27 cellular contexts compared by ENCODE assay signal in the genomic region with DNA sequence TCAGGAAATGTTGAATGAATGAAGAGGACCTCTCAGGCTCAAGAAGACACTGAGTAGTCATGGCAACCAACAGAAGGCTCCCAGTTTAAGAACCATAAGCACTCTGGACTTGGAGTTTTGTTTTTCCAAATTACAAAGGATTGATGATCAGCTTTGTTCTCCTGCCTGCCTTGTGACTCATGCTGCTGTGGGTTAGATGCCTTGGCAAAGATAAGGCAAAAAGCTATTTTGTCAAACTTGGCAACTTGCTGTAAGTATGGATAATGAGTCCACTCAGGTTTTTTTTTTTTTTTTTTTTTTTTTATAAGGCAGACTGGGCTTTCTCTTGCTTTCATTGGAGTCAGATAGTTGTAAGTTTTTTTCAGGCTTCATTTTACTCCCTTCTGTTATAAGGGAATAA.
A peak's percentile ranks its signal among the peaks of the same experiment; 100 is the strongest.
DNase-seq lines count a peak whose midpoint lies in the region; ATAC-seq and TF ChIP-seq lines count a peak whose summit lies in the region.
"Had no signal": no experiment of that assay in that cellular context is flagged by ENCODE, and none has a peak within 500 bp of the region (broad histone marks: within the 10 kb centered on the region; RNA-seq: fewer than 3 reads in every experiment).

No MANE protein-coding gene starts in this region.

- H2AFZ ChIP-seq in PC-3 (ENCODE audit: low read length) = no peak overlapping the region

- H3K4me2 ChIP-seq in PC-3 (ENCODE audit: low read length) = no peak overlapping the region

- H3F3A ChIP-seq in PC-3 (ENCODE audit: low read length, unreplicated experiment) = no peaks in the 10 kb centered on the region

- CTCF ChIA-PET in PC-3 (lab: Charles Lee) = no interaction called here

- in situ Hi-C loops in astrocyte of the spinal cord (cut with HindIII; ENCODE audit: low sequenced_read_pairs) = no loop called here

- peak; percentile 32 for DNase-seq in EL
- peak; percentile 31 for DNase-seq in PC-3
- peak; percentile 82 for DNase-seq in astrocyte of the spinal cord (ENCODE audit: low read depth, low spot score)
- peak; percentile 53 for DNase-seq in kidney tubule cell (ENCODE audit: low spot score)
- DNase-seq in ascending aorta (ENCODE audit: low spot score in 2 of 2) = no peak
- DNase-seq in substantia nigra (lab: John Stamatoyannopoulos, UW) = no peak
- no peak for DNase-seq in MV-4-11 (lab: John Stamatoyannopoulos, UW)
- DNase-seq: activated CD4-positive, alpha-beta T cell treated with anti-CD3 and anti-CD28 coated beads for 1 hour; activated T-cell treated with anti-CD3 and anti-CD28 coated beads, Interleukin-2, amount 50 U/mL, for 24 hours; amniotic stem cell; CD4-positive, alpha-beta T cell; DMS153; GF-D8; HFFc6; kidney; NCI-H1436 treated with DMSO at 0.1 percent for 48 hours; NCI-H2171; NCI-H526; small intestine; stimulated activated CD4-positive, alpha-beta T cell treated with anti-CD3 and anti-CD28 coated beads, Interleukin-2, amount 100 ng/mL, for 24 hours; SW 1271; testis had no signal

- no peaks in the 10 kb centered on the region; the same call in 1 of the 2 replicates for H3K9me2 ChIP-seq in PC-3 (replicated peaks; ENCODE audit: low read length)

- no peak overlapping the region for H3K4me3 ChIP-seq in PC-3 (ENCODE audit: low read length)
- no peak overlapping the region for H3K4me3 ChIP-seq in astrocyte of the spinal cord (ENCODE audit: low read depth, low read length)
- H3K4me3 ChIP-seq in ascending aorta = no peak overlapping the region
- H3K4me3 ChIP-seq: prostate gland, testis had no signal

- no TSS peak for BruUV-seq in PC-3 (replicated peaks; lab: Mats Ljungman, UMichigan)

- POLR2A ChIA-PET in PC-3 (lab: Charles Lee; ENCODE audit: unreplicated experiment) = no interaction called here

- H3K36me3 ChIP-seq in PC-3 (ENCODE audit: low read depth, low read length) (no peaks in the 10 kb centered on the region), ascending aorta (no peaks in the 10 kb centered on the region)
- H3K36me3 ChIP-seq: neutrophil, prostate gland had no signal

- no peak for TF ChIP-seq CTCF in PC-3 (conservative IDR thresholded peaks at IDR 0.05; ENCODE audit: low read depth, low read length)
- no peak for TF ChIP-seq CTCF in astrocyte of the spinal cord (IDR thresholded peaks at IDR 0.05; ENCODE audit: low read depth, low read length)
- no peak for TF ChIP-seq CTCF in ascending aorta (IDR thresholded peaks at IDR 0.05)

- H3K27ac ChIP-seq in PC-3 (ENCODE audit: low read length) = no peak overlapping the region
- H3K27ac ChIP-seq in ascending aorta = no peak overlapping the region
- H3K27ac ChIP-seq in substantia nigra (ENCODE audit: low read depth, low read length, poor library complexity, severe bottlenecking) = no peak overlapping the region
- H3K27ac ChIP-seq: neutrophil, prostate gland, testis had no signal

- H3K9me3 ChIP-seq in PC-3 (ENCODE audit: low read length) (no peaks in the 10 kb centered on the region), ascending aorta (no peaks in the 10 kb centered on the region)
- H3K9me3 ChIP-seq: neutrophil, prostate gland, testis had no signal

- no peaks in the 10 kb centered on the region for H4K20me1 ChIP-seq in PC-3 (ENCODE audit: low read length)

- no peaks in the 10 kb centered on the region for H3K27me3 ChIP-seq in PC-3 (ENCODE audit: low read length)
- H3K27me3 ChIP-seq in ascending aorta = no peaks in the 10 kb centered on the region
- H3K27me3 ChIP-seq: neutrophil, testis had no signal

- no peaks in the 10 kb centered on the region for H3K79me2 ChIP-seq in PC-3 (ENCODE audit: low read length)

- H3K9ac ChIP-seq in PC-3 (ENCODE audit: low read length) = no peak overlapping the region

- intact Hi-C loops in PC-3 (cut with micrococcal nuclease) (no loop called here), ascending aorta (cut with DNase I) (no loop called here)

- ATAC-seq in PC-3 = no peak
- ATAC-seq in GM21576 (IDR thresholded peaks at IDR 0.05; ENCODE audit: unreplicated experiment) = no peak
- ATAC-seq: HepG2; stimulated activated memory B cell treated with anti-CD40 and anti-IgM and Interleukin-4, amounts not matched to agents 10 μg/mL and 1 μg/mL and 100 μg/mL, for 72 hours had no signal

- H3K4me1 ChIP-seq in PC-3 (ENCODE audit: insufficient read depth, low read length) (peaks cover 10% of the 10 kb centered on the region; the same call in 1 of the 2 replicates), ascending aorta (no peaks in the 10 kb centered on the region)
- H3K4me1 ChIP-seq: prostate gland, testis had no signal

Comparison
In these comparisons a context has a peak if more than half of its experiments do, and no peak if none do; other contexts are left out.
1. DNase-seq: peak in EL (single experiment), PC-3 (single experiment), astrocyte of the spinal cord (single experiment) and kidney tubule cell (single experiment); none in ascending aorta (0 of 2), substantia nigra (0 of 49) and MV-4-11 (single experiment).